Comparison of ENCODE assay signal across 20 cellular contexts in genomic region chr2:150212722-150213171, GRCh38.
A peak's percentile ranks its signal among the peaks of the same experiment; 100 is the strongest.
DNase-seq lines count a peak whose midpoint lies in the region; ATAC-seq, FAIRE-seq and TF ChIP-seq lines count a peak whose summit lies in the region.
"Had no signal": no experiment of that assay in that cellular context is flagged by ENCODE, and none has a peak within 500 bp of the region (broad histone marks: within the 10 kb centered on the region; RNA-seq: fewer than 3 reads in every experiment).

No MANE protein-coding gene starts in this region.

- H2AFZ ChIP-seq in endothelial cell of umbilical vein (ENCODE audit: low read depth, low read length) (peak overlapping the region; percentile 18), neuronal stem cell (ENCODE audit: low read length) (peak overlapping the region; percentile 20)

- CTCF ChIA-PET in endothelial cell of umbilical vein (lab: Charles Lee): interaction anchor here (1.4 kb wide), 1 partner anchor 24 kb away, joined by 4 read pairs; no protein-coding TSS in a partner anchor
- CTCF ChIA-PET in T-cell (lab: Charles Lee): no interaction called here

- no peaks in the 10 kb centered on the region for H3K4me1 ChIP-seq in endothelial cell of umbilical vein (ENCODE audit: control insufficient read depth, extremely low read depth, insufficient read depth, low read length)
- peaks cover 7 to 9% of the 10 kb centered on the region in 2 donors for H3K4me1 ChIP-seq in neuronal stem cell (ENCODE audit: control insufficient read depth in 2 of 2, insufficient read depth in 1 of 2, low read depth in 1 of 2, low read length in 2 of 2)

- H3K9me3 ChIP-seq in endothelial cell of umbilical vein (replicated peaks; ENCODE audit: control insufficient read depth, insufficient read depth, low read length) (no peaks in the 10 kb centered on the region), neuronal stem cell (replicated peaks in 1 of 2; ENCODE audit: control insufficient read depth in 2 of 2, insufficient read depth in 1 of 2, low read depth in 1 of 2, low read length in 2 of 2) (no peaks in the 10 kb centered on the region)
- H3K9me3 ChIP-seq: thoracic aorta had no signal

- POLR2A ChIA-PET in endothelial cell of umbilical vein (lab: Charles Lee) (no interaction called here), T-cell (lab: Charles Lee) (no interaction called here)

- H3K18ac ChIP-seq in neuronal stem cell (ENCODE audit: low read length): no peak overlapping the region

- no peak overlapping the region for H3K23ac ChIP-seq in neuronal stem cell (ENCODE audit: low read depth, low read length, poor library complexity)

- H3K79me1 ChIP-seq in neuronal stem cell (ENCODE audit: low read depth, low read length): no peaks in the 10 kb centered on the region

- H3K4ac ChIP-seq in neuronal stem cell (ENCODE audit: low read length): no peak overlapping the region

- TF ChIP-seq POLR2A in endothelial cell of umbilical vein (IDR thresholded peaks at IDR 0.05; ENCODE audit: low read depth, low read length): no peak

- H3K27me3 Mint-ChIP-seq in endothelial cell (ENCODE audit: unreplicated experiment) (no peaks in the 10 kb centered on the region), T-cell (no peaks in the 10 kb centered on the region)
- H3K27me3 Mint-ChIP-seq: CD4-positive, CD25-positive, alpha-beta regulatory T cell; IgD-negative memory B cell had no signal

- no peak overlapping the region for H3K27ac ChIP-seq in endothelial cell of umbilical vein (ENCODE audit: insufficient read depth, low read depth, low read length)
- no peak overlapping the region for H3K27ac ChIP-seq in neuronal stem cell (replicated peaks; ENCODE audit: low read length)
- H3K27ac ChIP-seq: thoracic aorta had no signal

- no CpG with 5 or more reads among the region's 4 CpGs for WGBS in neuronal stem cell (ENCODE audit: extremely low coverage in 2 of 2, insufficient read length in 2 of 2, insufficient replicate concordance in 1 of 2), 2 donors

- H4K91ac ChIP-seq in neuronal stem cell (ENCODE audit: low read depth, low read length, poor library complexity): no peak overlapping the region

- no TSS peak for BruUV-seq in endothelial cell of umbilical vein (replicated peaks; lab: Mats Ljungman, UMichigan)

- no peak overlapping the region for H3K4me3 Mint-ChIP-seq in endothelial cell (ENCODE audit: unreplicated experiment)
- no peak overlapping the region for H3K4me3 Mint-ChIP-seq in T-cell
- H3K4me3 Mint-ChIP-seq: CD4-positive, CD25-positive, alpha-beta regulatory T cell; IgD-negative memory B cell; T-helper 1 cell treated with Interleukin-12 subunit alpha and Interleukin-12 subunit beta and Interleukin-4 antibody, amounts not matched to agents 30 μg/mL and 1 μg/mL, for 36 hours had no signal

- no peak for FAIRE-seq in endothelial cell of umbilical vein (lab: Jason Lieb, UNC)
- FAIRE-seq: bronchial epithelial cell had no signal

- no peaks in the 10 kb centered on the region for H3K4me1 Mint-ChIP-seq in endothelial cell (ENCODE audit: unreplicated experiment)
- no peaks in the 10 kb centered on the region for H3K4me1 Mint-ChIP-seq in T-cell
- H3K4me1 Mint-ChIP-seq: CD4-positive, CD25-positive, alpha-beta regulatory T cell; IgD-negative memory B cell had no signal

- H3K4me3 ChIP-seq in endothelial cell of umbilical vein (replicated peaks in 1 of 3; ENCODE audit: insufficient read depth in 1 of 3, low read depth in 1 of 3, low read length in 3 of 3): no peak overlapping the region
- H3K4me3 ChIP-seq in neuronal stem cell (ENCODE audit: low read length in 2 of 2): no peak overlapping the region
- H3K4me3 ChIP-seq: thoracic aorta had no signal

- H3K79me2 ChIP-seq in endothelial cell of umbilical vein (ENCODE audit: control insufficient read depth, insufficient read depth, low read length): no peaks in the 10 kb centered on the region

- H2BK15ac ChIP-seq in neuronal stem cell (ENCODE audit: low read length): no peak overlapping the region

- no peak overlapping the region for H3K14ac ChIP-seq in neuronal stem cell (ENCODE audit: low read length)

- H3K27ac Mint-ChIP-seq in endothelial cell (ENCODE audit: unreplicated experiment) (no peak overlapping the region), T-cell (no peak overlapping the region)
- H3K27ac Mint-ChIP-seq: CD4-positive, CD25-positive, alpha-beta regulatory T cell; IgD-negative memory B cell; T-helper 1 cell treated with Interleukin-12 subunit alpha and Interleukin-12 subunit beta and Interleukin-4 antibody, amounts not matched to agents 30 μg/mL and 1 μg/mL, for 36 hours had no signal

- no peak overlapping the region for H2AK5ac ChIP-seq in neuronal stem cell (ENCODE audit: low read depth, low read length)

- H3K36me3 Mint-ChIP-seq in endothelial cell (ENCODE audit: low read depth, unreplicated experiment) (no peaks in the 10 kb centered on the region), T-cell (no peaks in the 10 kb centered on the region)
- H3K36me3 Mint-ChIP-seq: CD4-positive, CD25-positive, alpha-beta regulatory T cell; IgD-negative memory B cell had no signal

- DNase-seq in DMS 273 (lab: John Stamatoyannopoulos, UW; ENCODE audit: unreplicated experiment) (peak; percentile 57), LHCN-M2 (ENCODE audit: low read depth) (peak; percentile 80), endothelial cell of umbilical vein (ENCODE audit: low read depth, low spot score) (no peak), neuronal stem cell (ENCODE audit: low spot score) (no peak), endothelial cell (ENCODE audit: low spot score) (no peak), NK-92 (lab: John Stamatoyannopoulos, UW; ENCODE audit: unreplicated experiment) (no peak), GM19240 (ENCODE audit: insufficient read length, low spot score) (no peak), T-cell (no peak)
- DNase-seq: activated CD8-positive, alpha-beta memory T cell treated with anti-CD3 and anti-CD28 coated beads, Interleukin-2, amount 50 U/mL, for 4 hours; activated naive CD4-positive, alpha-beta T cell treated with Interleukin-2 at 50 U/mL for 16 hours; CD4-positive, CD25-positive, alpha-beta regulatory T cell; effector memory CD4-positive, alpha-beta T cell; glutamatergic neuron; NCI-H1092; posterior cingulate gyrus; RPMI8226 had no signal

- no peak overlapping the region for H4K8ac ChIP-seq in neuronal stem cell (ENCODE audit: low read depth, low read length)

- dilution Hi-C loops in endothelial cell of umbilical vein (cut with MboI; ENCODE audit: extremely low pct_ligation_motif_present, low sequenced_read_pairs): no loop called here

- H3K9me3 Mint-ChIP-seq in endothelial cell (ENCODE audit: unreplicated experiment) (no peaks in the 10 kb centered on the region), T-cell (no peaks in the 10 kb centered on the region)
- H3K9me3 Mint-ChIP-seq: T-helper 1 cell treated with Interleukin-12 subunit alpha and Interleukin-12 subunit beta and Interleukin-4 antibody, amounts not matched to agents 30 μg/mL and 1 μg/mL, for 36 hours had no signal

- no peaks in the 10 kb centered on the region for H3K9me1 ChIP-seq in endothelial cell of umbilical vein (replicated peaks; ENCODE audit: control insufficient read depth, extremely low read depth, insufficient read depth, low read length)

- H2BK5ac ChIP-seq in neuronal stem cell (ENCODE audit: low read length): no peak overlapping the region

- TF ChIP-seq CTCF in endothelial cell of umbilical vein (IDR thresholded peaks at IDR 0.05; ENCODE audit: extremely low read depth in 1 of 2, insufficient read depth in 1 of 2, low read depth in 1 of 2, low read length in 2 of 2) (no peak), endothelial cell (IDR thresholded peaks at IDR 0.05; ENCODE audit: unreplicated experiment) (no peak)

- H3K9ac ChIP-seq in endothelial cell of umbilical vein (replicated peaks; ENCODE audit: extremely low read depth, insufficient read depth, low read length) (no peak overlapping the region), neuronal stem cell (ENCODE audit: low read depth, low read length, poor library complexity) (no peak overlapping the region)

- H3K4me2 ChIP-seq in endothelial cell of umbilical vein (ENCODE audit: insufficient read depth, low read length) (no peak overlapping the region), neuronal stem cell (ENCODE audit: insufficient read depth, low read length, poor library complexity, severe bottlenecking) (no peak overlapping the region)

- H2BK120ac ChIP-seq in neuronal stem cell (ENCODE audit: low read depth, low read length): no peak overlapping the region

- intact Hi-C loops in endothelial cell of umbilical vein (cut with micrococcal nuclease): no loop called here

- H4K20me1 ChIP-seq in endothelial cell of umbilical vein (replicated peaks; ENCODE audit: control insufficient read depth, extremely low read depth, insufficient read depth, low read length): no peaks in the 10 kb centered on the region

- no peaks in the 10 kb centered on the region for H3K36me3 ChIP-seq in endothelial cell of umbilical vein (ENCODE audit: control insufficient read depth in 2 of 2, extremely low read depth in 1 of 2, insufficient read depth in 2 of 2, low read length in 2 of 2)
- no peaks in the 10 kb centered on the region for H3K36me3 ChIP-seq in neuronal stem cell (replicated peaks in 1 of 2; ENCODE audit: control insufficient read depth in 2 of 2, insufficient read depth in 2 of 2, low read length in 2 of 2)
- H3K36me3 ChIP-seq: thoracic aorta had no signal

- ATAC-seq in T-cell (replicated peaks in 1 of 4): no peak

- H2BK12ac ChIP-seq in neuronal stem cell (ENCODE audit: low read length): no peak overlapping the region

- H3K27me3 ChIP-seq in endothelial cell of umbilical vein (ENCODE audit: control insufficient read depth in 2 of 2, insufficient read depth in 2 of 2, low read length in 2 of 2) (no peaks in the 10 kb centered on the region), neuronal stem cell (ENCODE audit: control insufficient read depth in 3 of 3, insufficient read depth in 3 of 3, low read depth in 1 of 3, low read length in 3 of 3) (no peaks in the 10 kb centered on the region)

TF ChIP-seq in endothelial cell of umbilical vein, 7 proteins besides CTCF, POLR2A, EP300 and RAD21:
- TF ChIP-seq FOS (IDR thresholded peaks at IDR 0.05; ENCODE audit: borderline replicate concordance, insufficient read depth, low read length) (no peak), POLR2AphosphoS5 (IDR thresholded peaks at IDR 0.05; ENCODE audit: insufficient read depth, low read depth, low read length) (no peak), JUN (IDR thresholded peaks at IDR 0.05; ENCODE audit: borderline replicate concordance, insufficient read depth, insufficient read length, low read depth) (no peak), MAX (IDR thresholded peaks at IDR 0.05; ENCODE audit: insufficient read depth, insufficient read length) (no peak), GATA2 (IDR thresholded peaks at IDR 0.05; ENCODE audit: insufficient read depth, insufficient read length, low read depth, low read length) (no peak), MYC (IDR thresholded peaks at IDR 0.05; ENCODE audit: low read depth, low read length) (no peak), EZH2 (IDR thresholded peaks at IDR 0.05; ENCODE audit: borderline replicate concordance, low read depth, low read length, severe bottlenecking) (no peak)

Comparison
In these comparisons a context has a peak if more than half of its experiments do, and no peak if none do; other contexts are left out.
1. DNase-seq: peak in DMS 273 (single experiment) and LHCN-M2 (single experiment); none in endothelial cell of umbilical vein (single experiment), neuronal stem cell (single experiment), endothelial cell (single experiment), NK-92 (single experiment), GM19240 (single experiment) and T-cell (0 of 34).